15 cellular contexts compared by ENCODE assay signal in genomic region chr6:68040780-68041179, GRCh38.
DNase-seq lines count a peak whose midpoint lies in the region; ATAC-seq and TF ChIP-seq lines count a peak whose summit lies in the region.
"Had no signal": no experiment of that assay in that cellular context is flagged by ENCODE, and none has a peak within 500 bp of the region (broad histone marks: within the 10 kb centered on the region; RNA-seq: fewer than 3 reads in every experiment).

No MANE protein-coding gene starts in this region.

- peak overlapping the region; percentile 75 for H3K4me3 Mint-ChIP-seq in nephron progenitor cell

- no peaks in the 10 kb centered on the region for H3K9me3 ChIP-seq in KOPT-K1 (ENCODE audit: insufficient read depth, low read length, poor library complexity, severe bottlenecking)
- no peaks in the 10 kb centered on the region for H3K9me3 ChIP-seq in adrenal gland (replicated peaks in 1 of 3)

- peaks cover 22% of the 10 kb centered on the region for H3K4me1 Mint-ChIP-seq in nephron progenitor cell

- H3K36me3 Mint-ChIP-seq in nephron progenitor cell (ENCODE audit: low read depth) = no peaks in the 10 kb centered on the region

- no peak for TF ChIP-seq CTCF in coronary artery (IDR thresholded peaks at IDR 0.05)
- no peak for TF ChIP-seq CTCF in nephron progenitor cell (IDR thresholded peaks at IDR 0.05)
- TF ChIP-seq CTCF in adrenal gland (IDR thresholded peaks at IDR 0.05) = no peak
- no peak for TF ChIP-seq CTCF in GM20000 (IDR thresholded peaks at IDR 0.05; ENCODE audit: extremely low read depth, missing control alignments)

- WGBS in adrenal gland, 4 donors = 35 to 44% (median 42%) methylated on average over 3 of the region's 3 CpGs

- DNase-seq in ELF-1 (ENCODE audit: low read depth, low spot score) (peak; percentile 3), coronary artery (ENCODE audit: low spot score) (no peak), nephron progenitor cell (no peak), adrenal gland (no peak), GM20000 (ENCODE audit: low spot score) (no peak)
- no peak for DNase-seq in activated T-cell treated with anti-CD3 and anti-CD28 coated beads, Interleukin-2, amount 50 U/mL, for 1 hour
- DNase-seq: activated CD4-positive, alpha-beta T cell treated with anti-CD3 and anti-CD28 coated beads for 48 hours; aorta; EL; immature natural killer cell; mucosa of descending colon; NCI-H1417 treated with DMSO at 0.1 percent for 48 hours had no signal

- ATAC-seq in HG03469 (IDR thresholded peaks at IDR 0.05; ENCODE audit: unreplicated experiment) = no peak
- ATAC-seq: mucosa of descending colon had no signal

- no peaks in the 10 kb centered on the region for H3K27me3 ChIP-seq in adrenal gland

- H3K9me3 Mint-ChIP-seq in nephron progenitor cell = no peaks in the 10 kb centered on the region

- H3K27ac ChIP-seq in KOPT-K1 (ENCODE audit: low read depth, low read length, poor library complexity, severe bottlenecking) (peak overlapping the region; percentile 69), coronary artery (no peak overlapping the region), adrenal gland (no peak overlapping the region)
- H3K27ac ChIP-seq: RWPE1 had no signal

- peak overlapping the region; percentile 17 for H3K4me3 ChIP-seq in coronary artery
- no peak overlapping the region for H3K4me3 ChIP-seq in adrenal gland
- H3K4me3 ChIP-seq: mucosa of descending colon had no signal

- no peaks in the 10 kb centered on the region for H3K4me1 ChIP-seq in adrenal gland (replicated peaks in 1 of 2)

- H3K27ac Mint-ChIP-seq in nephron progenitor cell = peak overlapping the region; percentile 98
- H3K27ac Mint-ChIP-seq: immature natural killer cell had no signal

- intact Hi-C loops in adrenal gland (cut with DNase I) = no loop called here

- no peak for TF ChIP-seq POLR2A in adrenal gland (IDR thresholded peaks at IDR 0.05)

- peaks cover 4% of the 10 kb centered on the region for H3K27me3 Mint-ChIP-seq in nephron progenitor cell (ENCODE audit: low read depth, poor library complexity)

- H3K36me3 ChIP-seq in KOPT-K1 (ENCODE audit: insufficient read depth, low read length) (no peaks in the 10 kb centered on the region), adrenal gland (replicated peaks in 1 of 2) (no peaks in the 10 kb centered on the region)
